Comparison of ENCODE assay signal across 8 cellular contexts in the genomic region with DNA sequence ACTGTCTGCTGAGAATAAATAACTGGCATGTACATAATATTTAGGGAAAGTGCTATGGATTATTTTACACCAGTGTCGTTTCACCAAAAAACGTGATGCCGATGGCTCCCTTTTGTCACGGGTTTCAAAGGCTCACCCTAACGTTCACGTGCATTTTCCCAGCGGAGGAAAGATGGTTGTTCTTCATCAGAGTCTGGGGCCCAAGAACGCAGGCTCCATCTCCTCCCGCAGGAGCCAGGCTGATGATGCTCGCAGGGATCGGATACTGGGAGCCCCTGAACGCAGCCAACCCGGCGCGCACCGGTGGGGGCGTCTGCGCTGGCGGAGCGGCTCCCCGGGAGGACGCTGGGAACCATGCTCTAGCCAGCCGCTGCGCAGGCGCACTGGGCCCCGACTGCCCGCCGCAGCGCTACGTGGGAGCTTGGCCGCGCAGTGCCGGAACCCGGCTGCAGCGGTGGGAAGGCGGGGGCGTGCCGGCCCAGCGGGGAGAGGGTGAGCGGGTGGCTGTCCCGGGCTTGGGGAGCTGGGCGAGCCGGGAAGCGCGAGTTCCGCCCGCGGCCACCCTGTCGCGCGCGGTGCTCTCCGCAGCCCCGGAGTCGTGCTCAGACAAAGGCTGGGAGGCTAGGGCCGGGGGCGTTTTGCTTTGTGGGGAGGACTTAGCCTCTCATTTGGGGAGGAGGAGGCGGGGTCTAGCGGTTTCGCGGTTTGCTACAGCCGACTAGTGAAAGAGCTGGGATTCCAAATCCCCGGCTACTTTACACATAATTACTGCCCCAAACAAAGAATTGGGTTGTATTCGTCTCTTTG. TPM values are rescaled to one million over a fixed set of nuclear protein-coding genes. Genes with fewer than 3 reads are reported as not detected.
DNase-seq lines count a peak whose midpoint lies in the region; ATAC-seq and TF ChIP-seq lines count a peak whose summit lies in the region.

Gene ZFP69B, plus strand, starts transcription at position 793 of the 807 bp plus-strand sequence. CDS start 486 bp downstream, outside the sequence.

- peak within 1 kb of the TSS; percentile 80 for H3K18ac ChIP-seq in IMR-90 (ENCODE audit: low read depth, low read length)

- in situ Hi-C loops in IMR-90 (cut with MboI; ENCODE audit: low sequenced_read_pairs), result no loop called here

- 0 out of 2 replicates have a peak, but pooled peaks cover 2% of the 10 kb centered on the region for H3K36me3 ChIP-seq in IMR-90 (ENCODE audit: control insufficient read depth, insufficient read depth, low read length)
- peaks cover 31% of the 10 kb centered on the region for H3K36me3 ChIP-seq in OCI-LY7 (ENCODE audit: insufficient read depth, low read length)
- no peaks in the 10 kb centered on the region for H3K36me3 ChIP-seq in esophagus (ENCODE audit: control insufficient read depth in 2 of 2, insufficient read depth in 2 of 2, low read length in 1 of 2)
- no peaks in the 10 kb centered on the region for H3K36me3 ChIP-seq in mucosa of stomach (ENCODE audit: control insufficient read depth, insufficient read depth, low read length)

- intact Hi-C loops in IMR-90 (cut with micrococcal nuclease), result no loop called here
- intact Hi-C loops in OCI-LY7 (cut with micrococcal nuclease; ENCODE audit: unreplicated experiment), result no loop called here

- BruUV-seq in IMR-90 (replicated peaks; lab: Mats Ljungman, UMichigan) (no TSS peak), OCI-LY7 (replicated peaks; lab: Mats Ljungman, UMichigan) (no TSS peak)

- H3K79me2 ChIP-seq in OCI-LY7 (ENCODE audit: insufficient read depth, low read depth, low read length), result peaks cover 23% of the 10 kb centered on the region; the same call in 1 of the 2 replicates

- H2AK9ac ChIP-seq in IMR-90 (replicated peaks; ENCODE audit: low read depth, low read length, poor library complexity), result peak within 1 kb of the TSS; percentile 73

- peak within 1 kb of the TSS; percentile 68 for H3K4ac ChIP-seq in IMR-90 (ENCODE audit: low read depth, low read length)

- H3K9me1 ChIP-seq in IMR-90 (ENCODE audit: insufficient read depth, low read length), result no peaks in the 10 kb centered on the region

- no peaks in the 10 kb centered on the region for H4K20me1 ChIP-seq in IMR-90 (ENCODE audit: insufficient read depth, low read length)
- no peaks in the 10 kb centered on the region for H4K20me1 ChIP-seq in OCI-LY7 (ENCODE audit: insufficient read depth, low read length)

- no peak for TF ChIP-seq RAD21 in IMR-90 (IDR thresholded peaks at IDR 0.05; ENCODE audit: low read length)

- H3K27me3 ChIP-seq in IMR-90 (ENCODE audit: control insufficient read depth, insufficient read depth, low read length) (no peaks in the 10 kb centered on the region), esophagus (ENCODE audit: control insufficient read depth in 1 of 2, insufficient read depth in 2 of 2, low read length in 2 of 2) (no peaks in the 10 kb centered on the region), mucosa of stomach (ENCODE audit: control insufficient read depth, insufficient read depth, low read length) (no peaks in the 10 kb centered on the region)

- ATAC-seq in GM21526 (IDR thresholded peaks at IDR 0.05; ENCODE audit: low FRiP score, unreplicated experiment) (peak; percentile 79), IMR-90 (ENCODE audit: low read depth) (peak; percentile 97)

- H3K4me1 ChIP-seq in IMR-90 (ENCODE audit: control insufficient read depth, insufficient read depth, low read length) (no peaks in the 10 kb centered on the region), OCI-LY7 (ENCODE audit: insufficient read depth, low read length, poor library complexity, severe bottlenecking) (peaks cover 19% of the 10 kb centered on the region), esophagus (ENCODE audit: control insufficient read depth in 2 of 2, insufficient read depth in 2 of 2, low read length in 1 of 2) (no peaks in the 10 kb centered on the region), mucosa of stomach (ENCODE audit: control insufficient read depth, insufficient read depth, low read length) (no peaks in the 10 kb centered on the region)

- H3K9me3 ChIP-seq in IMR-90 (ENCODE audit: control insufficient read depth, insufficient read depth, low read length) (peaks cover 21% of the 10 kb centered on the region), OCI-LY7 (ENCODE audit: low read length) (peaks cover 29% of the 10 kb centered on the region; the same call in 1 of the 2 replicates), esophagus (ENCODE audit: control insufficient read depth in 2 of 2, insufficient read depth in 1 of 2, low read depth in 1 of 2, low read length in 1 of 2) (peaks cover 0 to 5% of the 10 kb centered on the region in 2 donors), mucosa of stomach (ENCODE audit: control insufficient read depth, low read length) (no peaks in the 10 kb centered on the region)

- H2BK120ac ChIP-seq in IMR-90 (ENCODE audit: low read depth, low read length), result peak within 1 kb of the TSS; percentile 83

- H4K91ac ChIP-seq in IMR-90 (ENCODE audit: insufficient read depth, low read depth, low read length), result peak within 1 kb of the TSS; percentile 90

- peak within 1 kb of the TSS; percentile 82 for H2BK20ac ChIP-seq in IMR-90 (ENCODE audit: low read depth, low read length)

- H2AFZ ChIP-seq in IMR-90 (replicated peaks; ENCODE audit: low read length, poor library complexity) (peak within 1 kb of the TSS; percentile 96), OCI-LY7 (ENCODE audit: low read length) (peak within 1 kb of the TSS; percentile 97)

- POLR2A ChIA-PET in IMR-90 (lab: Charles Lee; ENCODE audit: unreplicated experiment), result no interaction called here
- POLR2A ChIA-PET in OCI-LY7 (lab: Charles Lee), result interaction anchor here (0.6 to 1.7 kb wide), 11 partner anchors 11 to 298 kb away, joined by 3 to 6 read pairs (median 4); partner anchors contain the start of gene EXO5

- peak within 1 kb of the TSS; percentile 89 for H3K23ac ChIP-seq in IMR-90 (ENCODE audit: low read depth, low read length)

- H3K4me2 ChIP-seq in IMR-90 (ENCODE audit: low read depth, low read length) (peak within 1 kb of the TSS; percentile 94), OCI-LY7 (ENCODE audit: low read length) (peak within 1 kb of the TSS; percentile 94)

- peak within 1 kb of the TSS; percentile 31 for H2AK5ac ChIP-seq in IMR-90 (ENCODE audit: low read depth, low read length)

- H3K9ac ChIP-seq in IMR-90 (ENCODE audit: low read depth, low read length), result peak within 1 kb of the TSS; percentile 83
- H3K9ac ChIP-seq in mucosa of stomach (ENCODE audit: low read length), result peak within 1 kb of the TSS; percentile 60

- H4K8ac ChIP-seq in IMR-90 (ENCODE audit: low read depth in 2 of 2, low read length in 2 of 2), result peak within 1 kb of the TSS; percentile 86 to 92

- peak within 1 kb of the TSS; percentile 88 for H4K5ac ChIP-seq in IMR-90 (ENCODE audit: low read depth, low read length)

- peak; percentile 100 for DNase-seq in DMS 273 treated with DMSO at 0.1 percent for 48 hours (lab: John Stamatoyannopoulos, UW)
- DNase-seq in IMR-90, result peak; percentile 92
- peak; percentile 95 for DNase-seq in OCI-LY7 (ENCODE audit: low spot score)
- peak; percentile 90 for DNase-seq in activated T-cell treated with anti-CD3 and anti-CD28 coated beads, Interleukin-2, amount 50 U/mL, for 1 hour
- peak; percentile 79 to 81 for DNase-seq in stimulated activated CD8-positive, alpha-beta memory T cell treated with anti-CD3 and anti-CD28 coated beads, Interleukin-4, amount 100 ng/mL, for 4 hours (ENCODE audit: low read depth in 2 of 2, low spot score in 1 of 2)

- H2BK15ac ChIP-seq in IMR-90 (ENCODE audit: low read depth, low read length), result peak within 1 kb of the TSS; percentile 41; the same call in 2 of the 3 replicates

- H3K9me2 ChIP-seq in OCI-LY7 (ENCODE audit: insufficient read depth, low read length), result no peaks in the 10 kb centered on the region

- TF ChIP-seq CTCF in IMR-90 (conservative IDR thresholded peaks at IDR 0.05; ENCODE audit: low read depth, low read length), result peak; percentile 12; the same call in 1 of the 2 replicates
- peak; percentile 19; the same call in 1 of the 2 replicates for TF ChIP-seq CTCF in OCI-LY7 (conservative IDR thresholded peaks at IDR 0.05; ENCODE audit: low read length)

- WGBS in IMR-90 (ENCODE audit: extremely low coverage in 2 of 2, insufficient read length in 1 of 2), 2 experiments, result 1% methylated on average over 26 of the region's 64 CpGs; no CpG with 5 or more reads in 1 of the 2 experiments
- WGBS in esophagus, 2 donors, result 0% methylated on average over 61 to 64 of the region's 64 CpGs

- peak within 1 kb of the TSS; percentile 80 for H2BK5ac ChIP-seq in IMR-90 (ENCODE audit: low read depth, low read length, poor library complexity, severe bottlenecking)

- H3K56ac ChIP-seq in IMR-90 (ENCODE audit: extremely low read depth, insufficient read depth, low read length), result peak within 1 kb of the TSS; percentile 72

- H3K27ac ChIP-seq in IMR-90 (ENCODE audit: insufficient read depth, low read length), result peak within 1 kb of the TSS; percentile 84
- peak within 1 kb of the TSS; percentile 75 for H3K27ac ChIP-seq in OCI-LY7 (ENCODE audit: low read depth, low read length, poor library complexity, severe bottlenecking)
- H3K27ac ChIP-seq in esophagus (ENCODE audit: low read depth in 2 of 2, low read length in 1 of 2), result peak within 1 kb of the TSS; percentile 72 to 81

- peaks cover 6 to 10% of the 10 kb centered on the region in 2 experiments; a peak in 3 of 4 replicates for H3K79me1 ChIP-seq in IMR-90 (ENCODE audit: low read depth in 1 of 2, low read length in 2 of 2)

- CTCF ChIA-PET in IMR-90 (lab: Yijun Ruan, JAX), result interaction anchor here (1.2 kb wide), 1 partner anchor 296 kb away, joined by 4 read pairs; no protein-coding TSS in a partner anchor
- CTCF ChIA-PET in OCI-LY7 (lab: Charles Lee; ENCODE audit: unreplicated experiment), result interaction anchor here (0.7 to 1.3 kb wide), 3 partner anchors 12 to 376 kb away, joined by 3 read pairs; no protein-coding TSS in a partner anchor

- dilution Hi-C loops in IMR-90 (cut with HindIII; ENCODE audit: low sequenced_read_pairs, unreplicated experiment), result no loop called here

- TF ChIP-seq POLR2A in IMR-90 (IDR thresholded peaks at IDR 0.05; ENCODE audit: low read depth, low read length), result peak; percentile 73

- peak within 1 kb of the TSS; percentile 72 for H3K4me3 ChIP-seq in IMR-90 (ENCODE audit: insufficient read depth, low read depth, low read length)
- peak within 1 kb of the TSS; percentile 81 for H3K4me3 ChIP-seq in OCI-LY7 (ENCODE audit: low read depth, low read length, poor library complexity, severe bottlenecking)
- peak within 1 kb of the TSS; percentile 74 to 76 for H3K4me3 ChIP-seq in esophagus (ENCODE audit: low read depth in 1 of 2, low read length in 2 of 2)
- H3K4me3 ChIP-seq in mucosa of stomach (ENCODE audit: low read length), result peak within 1 kb of the TSS; percentile 62

- H3K14ac ChIP-seq in IMR-90 (replicated peaks; ENCODE audit: low read depth, low read length), result peak within 1 kb of the TSS; percentile 81

TF ChIP-seq in IMR-90, 13 proteins besides CTCF, POLR2A, EP300 and RAD21 (continues in another document):
- TF ChIP-seq FOS (IDR thresholded peaks at IDR 0.05; ENCODE audit: low read depth, low read length), result no peak
- no peak for TF ChIP-seq CHD1 (IDR thresholded peaks at IDR 0.05; ENCODE audit: low read depth, low read length)

RNA-seq across cellular contexts. Expression of gene ZFP69B, which starts in this region (rescaled TPM):
- total RNA-seq in IMR-90 (2012; rRNA removed) (6.8 and 8.1 TPM in 2 replicates), OCI-LY7 (2022) (26.8 and 28.3 TPM in 2 replicates)
- polyA plus RNA-seq in IMR-90 (2012; rRNA removed) (2.2 and 3.1 TPM in 2 replicates), esophagus (under 1 TPM; 0.46 to 0.49 TPM)
- 0.69 and 0.91 TPM in 2 replicates for polyA plus RNA-seq in IMR-90 (2012; cell fraction: cytosol; rRNA removed)
- polyA plus RNA-seq in IMR-90 (2012; cell fraction: nucleus; rRNA removed; ENCODE audit: low replicate concordance), result 0.83 and 3.1 TPM in 2 replicates
- total RNA-seq in OCI-LY7 (2014; rRNA removed; shearing (Covaris generic)), result 12.7 and 18.2 TPM in 2 replicates

Comparison
In these comparisons a context has a peak if more than half of its experiments do, and no peak if none do; other contexts are left out.
1. Peak in every context shown above with its lines: DNase-seq, ATAC-seq, H3K4me3 ChIP-seq and H3K27ac ChIP-seq.